Comparison of ENCODE assay signal across 19 cellular contexts in genomic region chr4:4412661-4413372, GRCh38.
"Had no signal": no experiment of that assay in that cellular context is flagged by ENCODE, and none has a peak within 500 bp of the region (broad histone marks: within the 10 kb centered on the region; RNA-seq: fewer than 3 reads in every experiment).

No MANE protein-coding gene starts in this region.

- H3K27ac ChIP-seq: colonic mucosa, left lung, neutrophil, transverse colon, uterus had no signal

- DNase-seq: activated CD4-positive, alpha-beta T cell treated with anti-CD3 and anti-CD28 coated beads, Interleukin-2, amount 10 ng/mL, durations not matched to agents 7 days and 5 days; activated CD8-positive, alpha-beta memory T cell treated with anti-CD3 and anti-CD28 coated beads, Interleukin-2, amount 50 U/mL, for 4 hours; activated CD8-positive, alpha-beta T cell treated with anti-CD3 and anti-CD28 coated beads, Interleukin-2, amount 10 ng/mL, durations not matched to agents 7 days and 5 days; activated effector memory CD4-positive, alpha-beta T cell treated with anti-CD3 and anti-CD28 coated beads, Interleukin-2, amount 50 U/mL, for 16 hours; activated T-cell treated with anti-CD3 and anti-CD28 coated beads, Interleukin-2, amount 50 U/mL, for 4 hours; amniotic stem cell; caudate nucleus; colonic mucosa; left lung; mammary epithelial cell; naive thymus-derived CD4-positive, alpha-beta T cell; retina; stimulated activated CD4-positive, alpha-beta T cell treated with anti-CD3 and anti-CD28 coated beads, Interleukin-2, amount 100 ng/mL, for 24 hours; transverse colon; uterus had no signal

- H3K9me3 Mint-ChIP-seq: activated CD4-positive, alpha-beta T cell treated with anti-CD3 and anti-CD28 coated beads, Interleukin-2, amount 10 ng/mL, durations not matched to agents 7 days and 5 days; activated naive CD4-positive, alpha-beta T cell treated with anti-CD3 and anti-CD28 coated beads, Interleukin-2, amount 50 U/mL, for 24 hours; activated T-cell treated with anti-CD3 and anti-CD28 coated beads, Interleukin-2, amount 50 U/mL, for 4 hours; stimulated activated naive CD8-positive, alpha-beta T cell treated with anti-CD3 and anti-CD28 coated beads, Interleukin-15, Interleukin-2, amounts not matched to agents 100 ng/mL and 50 ng/mL, for 24 hours; T-helper 1 cell treated with Interleukin-12 subunit alpha and Interleukin-12 subunit beta and Interleukin-4 antibody, amounts not matched to agents 30 μg/mL and 1 μg/mL, for 36 hours had no signal

- H3K4me3 Mint-ChIP-seq: activated CD4-positive, alpha-beta T cell treated with anti-CD3 and anti-CD28 coated beads, Interleukin-2, amount 10 ng/mL, durations not matched to agents 7 days and 5 days; activated CD8-positive, alpha-beta T cell treated with anti-CD3 and anti-CD28 coated beads, Interleukin-2, amount 10 ng/mL, durations not matched to agents 7 days and 5 days; activated naive CD4-positive, alpha-beta T cell treated with anti-CD3 and anti-CD28 coated beads, Interleukin-2, amount 50 U/mL, for 24 hours; activated T-cell treated with anti-CD3 and anti-CD28 coated beads, Interleukin-2, amount 50 U/mL, for 4 hours; naive thymus-derived CD4-positive, alpha-beta T cell; stimulated activated naive CD8-positive, alpha-beta T cell treated with anti-CD3 and anti-CD28 coated beads, Interleukin-15, Interleukin-2, amounts not matched to agents 100 ng/mL and 50 ng/mL, for 24 hours; T-helper 1 cell treated with Interleukin-12 subunit alpha and Interleukin-12 subunit beta and Interleukin-4 antibody, amounts not matched to agents 30 μg/mL and 1 μg/mL, for 36 hours had no signal

- H3K27ac Mint-ChIP-seq: activated CD4-positive, alpha-beta T cell treated with anti-CD3 and anti-CD28 coated beads, Interleukin-2, amount 10 ng/mL, durations not matched to agents 7 days and 5 days; activated CD8-positive, alpha-beta T cell treated with anti-CD3 and anti-CD28 coated beads, Interleukin-2, amount 10 ng/mL, durations not matched to agents 7 days and 5 days; naive thymus-derived CD4-positive, alpha-beta T cell; stimulated activated naive CD8-positive, alpha-beta T cell treated with anti-CD3 and anti-CD28 coated beads, Interleukin-15, Interleukin-2, amounts not matched to agents 100 ng/mL and 50 ng/mL, for 24 hours; T-helper 1 cell treated with Interleukin-12 subunit alpha and Interleukin-12 subunit beta and Interleukin-4 antibody, amounts not matched to agents 30 μg/mL and 1 μg/mL, for 36 hours had no signal

- ATAC-seq: activated CD8-positive, alpha-beta T cell treated with anti-CD3 and anti-CD28 coated beads, Interleukin-2, amount 10 ng/mL, durations not matched to agents 7 days and 5 days; left lung; naive thymus-derived CD4-positive, alpha-beta T cell had no signal

- H3K27me3 Mint-ChIP-seq: activated CD4-positive, alpha-beta T cell treated with anti-CD3 and anti-CD28 coated beads, Interleukin-2, amount 10 ng/mL, durations not matched to agents 7 days and 5 days; activated naive CD4-positive, alpha-beta T cell treated with anti-CD3 and anti-CD28 coated beads, Interleukin-2, amount 50 U/mL, for 24 hours; naive thymus-derived CD4-positive, alpha-beta T cell; stimulated activated naive CD8-positive, alpha-beta T cell treated with anti-CD3 and anti-CD28 coated beads, Interleukin-15, Interleukin-2, amounts not matched to agents 100 ng/mL and 50 ng/mL, for 24 hours had no signal
